Comparison of ENCODE assay signal across 8 cellular contexts in the genomic region with DNA sequence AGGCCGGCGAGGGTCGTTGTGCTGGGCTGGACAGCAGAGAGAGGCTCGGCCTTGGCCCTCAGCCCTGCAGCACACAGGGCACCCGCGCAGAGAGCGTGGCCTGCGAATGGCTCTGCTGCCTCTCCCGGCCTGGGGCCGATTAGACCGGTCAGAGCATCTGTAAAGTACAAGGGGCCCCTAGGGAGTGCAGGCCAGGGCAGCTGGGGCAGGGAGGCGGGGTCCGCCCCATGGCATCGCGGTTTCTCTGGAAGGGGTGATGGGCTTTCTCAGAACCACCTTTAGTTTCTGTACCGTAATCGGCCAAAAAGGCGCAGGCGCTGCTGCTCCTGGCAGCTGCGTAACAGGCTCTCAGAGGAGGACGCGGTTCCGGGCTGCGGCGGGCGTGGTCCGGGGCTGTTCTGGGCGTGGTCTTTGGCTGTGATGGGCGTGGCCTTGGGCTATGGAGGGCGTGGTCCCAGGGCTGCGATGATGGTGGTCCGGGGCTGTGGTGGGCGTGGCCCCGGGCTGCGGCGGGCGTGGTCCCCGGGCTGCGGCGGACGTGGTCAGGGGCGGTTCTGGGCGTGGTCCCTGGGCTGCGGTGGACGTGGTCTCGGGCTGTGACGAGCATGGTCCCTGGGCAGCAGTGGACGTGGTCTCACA. TPM values are rescaled to one million over a fixed set of nuclear protein-coding genes. Genes with fewer than 3 reads are reported as not detected.
DNase-seq lines count a peak whose midpoint lies in the region; ATAC-seq and TF ChIP-seq lines count a peak whose summit lies in the region.

No MANE protein-coding gene starts in this region.

- WGBS in esophagus, 2 donors = 2% methylated on average over 35 to 48 of the region's 48 CpGs

- peak overlapping the region; percentile 47 to 48 for H3K4me3 ChIP-seq in esophagus (ENCODE audit: low read depth in 1 of 2, low read length in 2 of 2)
- peak overlapping the region; percentile 62 to 72 for H3K4me3 ChIP-seq in muscle layer of colon (ENCODE audit: low read depth in 1 of 2, low read length in 2 of 2)

- H3K4me1 ChIP-seq in esophagus (ENCODE audit: control insufficient read depth in 2 of 2, insufficient read depth in 2 of 2, low read length in 1 of 2) (peaks cover 0 to 17% of the 10 kb centered on the region in 2 donors), muscle layer of colon (ENCODE audit: insufficient read depth, low read length) (peaks cover 9% of the 10 kb centered on the region)

- no peak for TF ChIP-seq CTCF in 22Rv1 (IDR thresholded peaks at IDR 0.05)

- H3K27me3 ChIP-seq in esophagus (ENCODE audit: control insufficient read depth in 1 of 2, insufficient read depth in 2 of 2, low read length in 2 of 2) (no peaks in the 10 kb centered on the region), muscle layer of colon (ENCODE audit: control insufficient read depth in 1 of 2, insufficient read depth in 2 of 2, low read length in 2 of 2) (no peaks in the 10 kb centered on the region)

- H3K36me3 ChIP-seq in esophagus (ENCODE audit: control insufficient read depth in 2 of 2, insufficient read depth in 2 of 2, low read length in 1 of 2) (no peaks in the 10 kb centered on the region), muscle layer of colon (ENCODE audit: insufficient read depth, low read length) (no peaks in the 10 kb centered on the region)

- H3K9ac ChIP-seq in muscle layer of colon (ENCODE audit: low read length) = peak overlapping the region; percentile 30

- H3K27ac ChIP-seq in 22Rv1 (peak overlapping the region; percentile 68), esophagus (ENCODE audit: low read depth in 2 of 2, low read length in 1 of 2) (peak overlapping the region; percentile 34 to 47), muscle layer of colon (ENCODE audit: low read depth, low read length) (no peak overlapping the region)

- ATAC-seq in GM18520 (IDR thresholded peaks at IDR 0.05; ENCODE audit: unreplicated experiment) (peak; percentile 95), HG03095 (IDR thresholded peaks at IDR 0.05; ENCODE audit: unreplicated experiment) (peak; percentile 97)

- peak; percentile 83 for DNase-seq in NCI-H69 (lab: John Stamatoyannopoulos, UW)
- DNase-seq in activated CD8-positive, alpha-beta memory T cell treated with anti-CD3 and anti-CD28 coated beads, Interleukin-2, amount 50 U/mL, for 48 hours = peak; percentile 96
- DNase-seq in stimulated activated CD8-positive, alpha-beta memory T cell treated with anti-CD3 and anti-CD28 coated beads, Interleukin-4, amount 100 ng/mL, for 48 hours = peak; percentile 96

- H3K9me3 ChIP-seq in esophagus (ENCODE audit: control insufficient read depth in 2 of 2, insufficient read depth in 1 of 2, low read depth in 1 of 2, low read length in 1 of 2) (peaks cover 0 to 2% of the 10 kb centered on the region in 2 donors), muscle layer of colon (ENCODE audit: low read length) (no peaks in the 10 kb centered on the region)

RNA-seq across cellular contexts. Expression of gene GPR148, which starts 1.5 kb away (rescaled TPM):
- polyA plus RNA-seq in esophagus = not detected

RNA-seq across cellular contexts. Expression of gene AMER3, which starts 27.9 kb away (rescaled TPM):
- not detected for polyA plus RNA-seq in esophagus
